In the genomic region with DNA sequence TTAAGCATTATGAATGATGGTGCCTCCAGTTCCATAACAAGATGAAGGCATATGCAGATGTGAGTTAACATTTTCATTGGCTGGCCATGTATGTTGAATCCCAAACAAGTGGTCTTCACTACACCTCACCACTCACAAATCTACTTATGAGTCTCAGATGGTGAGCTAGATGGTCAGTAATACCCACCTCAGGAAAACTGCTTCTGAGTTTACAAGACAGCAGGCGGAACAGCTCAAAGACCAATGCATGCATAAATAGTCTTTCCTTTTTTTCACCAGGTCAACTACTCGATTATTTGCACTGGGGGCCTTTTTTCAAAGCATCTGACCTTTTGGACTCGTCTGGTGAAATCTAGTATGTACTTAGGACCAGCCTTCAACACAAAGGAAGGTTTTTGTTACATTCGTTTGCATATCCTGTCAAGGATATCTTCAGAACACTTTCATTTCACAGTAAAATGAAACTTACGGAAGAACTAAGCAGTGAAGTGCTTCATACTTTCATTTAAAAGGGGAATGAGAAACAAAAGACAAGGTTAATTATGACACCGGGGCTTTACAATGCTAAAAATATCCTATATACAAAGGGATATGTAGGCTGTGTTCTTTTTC, we compare ENCODE assay signal across 9 cellular contexts. TPM values are rescaled to one million over a fixed set of nuclear protein-coding genes. Genes with fewer than 3 reads are reported as not detected.
A peak's percentile ranks its signal among the peaks of the same experiment; 100 is the strongest.
DNase-seq lines count a peak whose midpoint lies in the region; ATAC-seq and TF ChIP-seq lines count a peak whose summit lies in the region.
"Had no signal": no experiment of that assay in that cellular context is flagged by ENCODE, and none has a peak within 500 bp of the region (broad histone marks: within the 10 kb centered on the region; RNA-seq: fewer than 3 reads in every experiment).

No MANE protein-coding gene starts in this region.

- ATAC-seq in GM18505 (IDR thresholded peaks at IDR 0.05; ENCODE audit: unreplicated experiment) (peak; percentile 80), GM19468 (IDR thresholded peaks at IDR 0.05; ENCODE audit: extremely low read depth, unreplicated experiment) (peak; percentile 90), HG03135 (IDR thresholded peaks at IDR 0.05; ENCODE audit: unreplicated experiment) (peak; percentile 90)
- ATAC-seq in activated naive CD8-positive, alpha-beta T cell treated with anti-CD3 and anti-CD28 coated beads, Interleukin-2, amount 50 U/mL, for 24 hours: no peak

- no peak overlapping the region for H3T11ph ChIP-seq in H9 (ENCODE audit: low read length)

- no peak overlapping the region for H3K4me2 ChIP-seq in H9 (ENCODE audit: insufficient read depth, insufficient read length, low read length)

- no peak overlapping the region for H3K18ac ChIP-seq in H9 (ENCODE audit: insufficient read length, low read depth, low read length)

- no peak overlapping the region for H2BK120ac ChIP-seq in H9 (ENCODE audit: low read depth, low read length, poor library complexity, severe bottlenecking)

- DNase-seq in activated naive CD8-positive, alpha-beta T cell treated with anti-CD3 and anti-CD28 coated beads, Interleukin-2, amount 50 U/mL, for 24 hours: no peak
- no peak for DNase-seq in posterior cingulate gyrus
- DNase-seq in AML-193 (lab: John Stamatoyannopoulos, UW): no peak
- no peak for DNase-seq in NCI-H1417 (lab: John Stamatoyannopoulos, UW)
- no peak for DNase-seq in H9

- H3K23me2 ChIP-seq in H9 (ENCODE audit: insufficient read length, low read depth, low read length, poor library complexity, severe bottlenecking): no peaks in the 10 kb centered on the region

- no CpG with 5 or more reads among the region's 6 CpGs for WGBS in H9 (ENCODE audit: extremely low coverage, insufficient read length, low lambda C conversion rate)

- no peaks in the 10 kb centered on the region for H3K9me3 ChIP-seq in H9 (ENCODE audit: control insufficient read depth, low read depth, low read length)

- H3K4me1 Mint-ChIP-seq in activated naive CD8-positive, alpha-beta T cell treated with anti-CD3 and anti-CD28 coated beads, Interleukin-2, amount 50 U/mL, for 24 hours: peaks cover 18% of the 10 kb centered on the region
- peaks cover 4 to 7% of the 10 kb centered on the region in 2 experiments; a peak in 2 of 4 replicates for H3K4me1 Mint-ChIP-seq in H9

- H3K56ac ChIP-seq in H9 (ENCODE audit: insufficient read length, low read depth, low read length): no peak overlapping the region

- no peaks in the 10 kb centered on the region for H3K36me3 Mint-ChIP-seq in activated naive CD8-positive, alpha-beta T cell treated with anti-CD3 and anti-CD28 coated beads, Interleukin-2, amount 50 U/mL, for 24 hours (ENCODE audit: low read depth)
- H3K36me3 Mint-ChIP-seq in H9 (ENCODE audit: insufficient read depth in 1 of 3, low read depth in 3 of 3): no peaks in the 10 kb centered on the region; a peak in 1 of 7 replicates

- no peak overlapping the region for H2AFZ ChIP-seq in H9 (ENCODE audit: low read length)

- H3K27ac ChIP-seq in H9 (ENCODE audit: insufficient read length, low read depth, low read length): no peak overlapping the region
- H3K27ac ChIP-seq: epithelial cell of prostate had no signal

- H3K9ac ChIP-seq in H9 (ENCODE audit: extremely low read depth, insufficient read length, low read length): no peak overlapping the region

- H2BK5ac ChIP-seq in H9 (ENCODE audit: insufficient read length, low read length): no peak overlapping the region

- no peak for TF ChIP-seq POLR2A in GM18505 (IDR thresholded peaks at IDR 0.05; ENCODE audit: borderline replicate concordance, extremely low read depth, insufficient read depth, insufficient read length)

- no peak overlapping the region for H2BK20ac ChIP-seq in H9 (ENCODE audit: low read depth, low read length, poor library complexity, severe bottlenecking)

- no peak for TF ChIP-seq CTCF in H9 (conservative IDR thresholded peaks at IDR 0.05)

- no peaks in the 10 kb centered on the region for H3K79me2 ChIP-seq in H9 (ENCODE audit: insufficient read depth, low read length)

- no peak overlapping the region for H2BK15ac ChIP-seq in H9 (ENCODE audit: low read depth, low read length)

- no peak overlapping the region for H2BK12ac ChIP-seq in H9 (ENCODE audit: insufficient read length, low read depth, low read length)

- intact Hi-C loops in posterior cingulate gyrus (cut with DNase I): no loop called here

- H3K4me1 ChIP-seq in H9 (ENCODE audit: insufficient read depth, low read length): peaks cover 6% of the 10 kb centered on the region; the same call in 1 of the 2 replicates

- H2AK5ac ChIP-seq in H9 (ENCODE audit: insufficient read length, low read length): no peak overlapping the region

- H3K27me3 ChIP-seq in H9 (ENCODE audit: insufficient read depth, low read length): no peaks in the 10 kb centered on the region

- H4K8ac ChIP-seq in H9 (replicated peaks; ENCODE audit: insufficient read length, low read depth, low read length): no peak overlapping the region

- no peak overlapping the region for H3K23ac ChIP-seq in H9 (ENCODE audit: insufficient read length, low read depth, low read length)

- H3K9me3 Mint-ChIP-seq in activated naive CD8-positive, alpha-beta T cell treated with anti-CD3 and anti-CD28 coated beads, Interleukin-2, amount 50 U/mL, for 24 hours: no peaks in the 10 kb centered on the region
- peaks cover 59% of the 10 kb centered on the region in 2 experiments for H3K9me3 Mint-ChIP-seq in H9

- H3K27ac Mint-ChIP-seq in activated naive CD8-positive, alpha-beta T cell treated with anti-CD3 and anti-CD28 coated beads, Interleukin-2, amount 50 U/mL, for 24 hours: peak overlapping the region; percentile 83
- no peak overlapping the region for H3K27ac Mint-ChIP-seq in H9

- no peak overlapping the region for H4K5ac ChIP-seq in H9 (ENCODE audit: insufficient read length, low read depth, low read length)

- H4K20me1 ChIP-seq in H9 (ENCODE audit: control insufficient read depth, insufficient read depth, insufficient read length): no peaks in the 10 kb centered on the region

- no peak overlapping the region for H3K14ac ChIP-seq in H9 (ENCODE audit: insufficient read depth, low read length)

- no peaks in the 10 kb centered on the region for H3K79me1 ChIP-seq in H9 (ENCODE audit: insufficient read depth, low read depth, low read length, poor library complexity, severe bottlenecking)

- peak overlapping the region; percentile 51 for H3K4me3 Mint-ChIP-seq in activated naive CD8-positive, alpha-beta T cell treated with anti-CD3 and anti-CD28 coated beads, Interleukin-2, amount 50 U/mL, for 24 hours
- H3K4me3 Mint-ChIP-seq in H9: no peak overlapping the region; a peak in 1 of 5 replicates

- H3K4ac ChIP-seq in H9 (ENCODE audit: low read depth, low read length): no peak overlapping the region

- no peak overlapping the region for H4K91ac ChIP-seq in H9 (ENCODE audit: insufficient read length, low read depth, low read length)

- H3K27me3 Mint-ChIP-seq in activated naive CD8-positive, alpha-beta T cell treated with anti-CD3 and anti-CD28 coated beads, Interleukin-2, amount 50 U/mL, for 24 hours: no peaks in the 10 kb centered on the region
- no peaks in the 10 kb centered on the region for H3K27me3 Mint-ChIP-seq in H9 (ENCODE audit: low read depth)

RNA-seq across cellular contexts. Expression of a gene that starts 23.1 kb away (rescaled TPM):
- not detected in 2 replicates for total RNA-seq in H9 (2021)

RNA-seq across cellular contexts. Expression of a gene that starts 52.6 kb away (rescaled TPM):
- 28.0 and 34.6 TPM in 2 replicates for total RNA-seq in H9 (2021)
